Comparison of ENCODE assay signal across 1 cellular context in the genomic region with DNA sequence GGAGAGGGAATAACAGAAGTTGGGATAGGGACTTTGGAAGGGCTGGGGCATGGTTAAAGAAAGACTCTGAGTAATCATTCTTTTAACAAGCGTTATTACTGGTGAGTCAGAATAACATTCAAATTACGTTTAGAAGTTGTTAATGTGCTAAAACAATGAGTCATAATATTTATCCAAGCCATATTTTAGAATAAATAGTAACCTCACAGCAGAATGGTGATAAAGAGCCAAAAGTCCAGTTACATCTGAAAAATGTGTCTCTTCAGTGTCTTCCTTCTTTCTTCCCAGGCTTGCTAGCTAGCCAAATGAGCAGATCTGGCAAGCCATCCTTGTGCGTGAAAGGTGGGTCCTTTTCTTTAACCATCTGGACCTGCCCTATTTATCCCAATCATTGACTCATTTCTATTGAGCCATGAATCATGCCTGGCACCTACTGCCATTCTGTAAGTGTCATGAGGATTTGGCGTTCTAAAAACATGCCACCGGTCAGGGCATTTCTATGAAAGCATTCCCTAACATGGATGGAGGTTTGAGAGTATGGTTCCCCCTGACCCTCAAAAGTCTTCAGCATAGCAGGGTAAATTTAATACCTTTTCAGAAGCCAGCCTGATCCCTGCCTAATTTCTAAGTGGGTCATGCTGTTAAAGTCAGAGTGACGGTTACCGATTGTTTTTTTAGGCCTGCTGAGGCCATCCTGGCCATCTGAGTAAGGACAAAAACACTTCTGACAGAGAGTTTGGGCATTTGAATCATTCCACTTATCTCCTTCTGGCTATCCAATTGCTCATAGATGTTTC.
TF ChIP-seq lines count a peak whose summit lies in the region.

No MANE protein-coding gene starts in this region.

TF ChIP-seq in GM23338, 12 proteins besides CTCF, POLR2A, EP300 and RAD21 (continued from another document):
- no peak for TF ChIP-seq ETS1 (IDR thresholded peaks at IDR 0.05)
- TF ChIP-seq ZNF331 (CRISPR knock-in tag; IDR thresholded peaks at IDR 0.05; ENCODE audit: low read depth), result no peak
- no peak for TF ChIP-seq ZNF462 (CRISPR knock-in tag; IDR thresholded peaks at IDR 0.05)
- TF ChIP-seq POLR2AphosphoS5 (IDR thresholded peaks at IDR 0.05; ENCODE audit: low read depth), result no peak
- no peak for TF ChIP-seq EZH2 (IDR thresholded peaks at IDR 0.05; ENCODE audit: low read depth, unreplicated experiment)
- TF ChIP-seq JUNB (IDR thresholded peaks at IDR 0.05; ENCODE audit: unreplicated experiment), result no peak
